11 cellular contexts compared by ENCODE assay signal in the genomic region with DNA sequence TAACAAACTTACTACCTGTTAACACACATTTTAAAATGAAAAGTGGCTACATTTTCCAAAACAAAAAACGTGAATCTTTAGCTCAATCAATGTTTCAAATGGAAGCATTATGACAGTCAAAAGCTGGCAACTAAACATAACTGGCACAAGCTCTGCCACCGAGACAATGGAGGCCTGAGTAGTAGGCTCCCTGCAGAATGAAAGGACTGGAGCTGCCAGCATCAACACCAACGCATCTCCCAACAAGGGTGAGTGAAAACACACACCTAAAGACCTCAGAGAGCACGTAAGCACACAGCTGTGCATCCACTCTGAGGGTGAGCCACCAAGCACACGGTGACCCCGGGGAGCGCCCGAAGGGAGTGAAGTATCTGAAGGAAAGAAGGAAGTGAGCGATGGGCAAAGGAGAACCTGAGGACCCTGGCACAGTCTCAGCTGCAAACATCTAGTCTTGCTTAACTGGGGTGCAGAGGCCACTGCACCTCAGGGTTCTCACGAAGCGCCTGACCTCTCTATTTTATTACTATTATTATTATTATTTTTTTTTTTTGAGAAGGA. TPM values are rescaled to one million over a fixed set of nuclear protein-coding genes. Genes with fewer than 3 reads are reported as not detected.
A peak's percentile ranks its signal among the peaks of the same experiment; 100 is the strongest.
DNase-seq lines count a peak whose midpoint lies in the region; ATAC-seq, FAIRE-seq and TF ChIP-seq lines count a peak whose summit lies in the region.
"Had no signal": no experiment of that assay in that cellular context is flagged by ENCODE, and none has a peak within 500 bp of the region (broad histone marks: within the 10 kb centered on the region; RNA-seq: fewer than 3 reads in every experiment).

No MANE protein-coding gene starts in this region.

- H4K20me1 ChIP-seq in astrocyte (ENCODE audit: insufficient read depth, low read length) = peaks cover 33% of the 10 kb centered on the region

- no peak for TF ChIP-seq CTCF in CD14-positive monocyte (IDR thresholded peaks at IDR 0.05)
- TF ChIP-seq CTCF in HFFc6 (IDR thresholded peaks at IDR 0.05) = no peak
- no peak for TF ChIP-seq CTCF in astrocyte (IDR thresholded peaks at IDR 0.05; ENCODE audit: insufficient read depth, low read depth, low read length)
- TF ChIP-seq CTCF in neural crest cell (conservative IDR thresholded peaks at IDR 0.05) = no peak

- H3K36me3 Mint-ChIP-seq in CD14-positive monocyte (peaks cover 18 to 38% of the 10 kb centered on the region in 2 donors), HFFc6 (ENCODE audit: low read depth) (peaks cover 13% of the 10 kb centered on the region), astrocyte (ENCODE audit: low read depth, unreplicated experiment) (peaks cover 6% of the 10 kb centered on the region), neural crest cell (ENCODE audit: low read depth) (no peaks in the 10 kb centered on the region)

- no peak overlapping the region for H3K4me2 ChIP-seq in astrocyte (ENCODE audit: low read length)

- peaks cover 4% of the 10 kb centered on the region for H3K36me3 ChIP-seq in astrocyte (ENCODE audit: insufficient read depth, low read length)

- intact Hi-C loops in CD14-positive monocyte (cut with micrococcal nuclease) = loop anchor here (2.0 to 10.0 kb wide), 9 partner anchors 64 to 634 kb away; a partner anchor contains a TSS

- H3K9me3 Mint-ChIP-seq in CD14-positive monocyte (no peaks in the 10 kb centered on the region), HFFc6 (no peaks in the 10 kb centered on the region), astrocyte (ENCODE audit: unreplicated experiment) (no peaks in the 10 kb centered on the region), neural crest cell (no peaks in the 10 kb centered on the region)

- H3K4me1 Mint-ChIP-seq in CD14-positive monocyte (peaks cover 26% of the 10 kb centered on the region), HFFc6 (ENCODE audit: low read depth) (peaks cover 32% of the 10 kb centered on the region), astrocyte (ENCODE audit: low read depth, unreplicated experiment) (peaks cover 7% of the 10 kb centered on the region), neural crest cell (peaks cover 21% of the 10 kb centered on the region)

- no peak overlapping the region for H2AFZ ChIP-seq in astrocyte (ENCODE audit: low read depth, low read length)

- peaks cover 0 to 4% (median 3%) of the 10 kb centered on the region in 3 donors for H3K27me3 Mint-ChIP-seq in CD14-positive monocyte (ENCODE audit: low read depth in 3 of 3)
- H3K27me3 Mint-ChIP-seq in HFFc6 (ENCODE audit: insufficient read depth) = no peaks in the 10 kb centered on the region; the same call in 1 of the 2 replicates
- no peaks in the 10 kb centered on the region for H3K27me3 Mint-ChIP-seq in astrocyte (ENCODE audit: low read depth, unreplicated experiment)
- peaks cover 2% of the 10 kb centered on the region for H3K27me3 Mint-ChIP-seq in neural crest cell (ENCODE audit: low read depth)

- H3K27ac Mint-ChIP-seq in CD14-positive monocyte (peak overlapping the region in 5 of 7 donors; percentile 54 to 98 (median 93)), HFFc6 (no peak overlapping the region), astrocyte (ENCODE audit: unreplicated experiment) (no peak overlapping the region), neural crest cell (ENCODE audit: unreplicated experiment) (no peak overlapping the region)

- no peaks in the 10 kb centered on the region for H3K9me3 ChIP-seq in astrocyte (ENCODE audit: insufficient read depth, low read depth, low read length)
- H3K9me3 ChIP-seq: upper lobe of left lung had no signal

- H3K4me1 ChIP-seq in astrocyte (ENCODE audit: insufficient read depth, low read length) = peaks cover 19% of the 10 kb centered on the region

- H3K79me2 ChIP-seq in astrocyte (ENCODE audit: insufficient read depth, low read length) = peaks cover 32% of the 10 kb centered on the region

- FAIRE-seq in astrocyte (lab: Jason Lieb, UNC) = no peak

- H3K4me3 ChIP-seq in astrocyte (ENCODE audit: insufficient read depth, low read depth, low read length) = no peak overlapping the region

- H3K9ac ChIP-seq in astrocyte (ENCODE audit: low read length) = no peak overlapping the region

- no peak for ATAC-seq in GM21737 (IDR thresholded peaks at IDR 0.05; ENCODE audit: unreplicated experiment)

- H3K27ac ChIP-seq in astrocyte (ENCODE audit: low read depth, low read length) = no peak overlapping the region
- H3K27ac ChIP-seq: foreskin keratinocyte had no signal

- DNase-seq in CD14-positive monocyte (ENCODE audit: low spot score) (no peak), HFFc6 (no peak), astrocyte (ENCODE audit: low read depth) (no peak), neural crest cell (ENCODE audit: low read depth, low spot score) (no peak), KG1 (lab: John Stamatoyannopoulos, UW) (no peak), dedifferentiated amniotic fluid mesenchymal stem cell (ENCODE audit: extremely low spot score) (no peak), NCI-H526 treated with DMSO at 0.1 percent for 48 hours (lab: John Stamatoyannopoulos, UW) (no peak)
- DNase-seq: DMS79 had no signal

- H3K4me3 Mint-ChIP-seq in CD14-positive monocyte (peak overlapping the region in 1 of 2 donors; percentile 57), HFFc6 (peak overlapping the region; percentile 45; the same call in 1 of the 2 replicates), astrocyte (ENCODE audit: unreplicated experiment) (peak overlapping the region; percentile 84), neural crest cell (peak overlapping the region; percentile 68)

- no peaks in the 10 kb centered on the region for H3K27me3 ChIP-seq in astrocyte (ENCODE audit: insufficient read depth, low read length)
- H3K27me3 ChIP-seq: foreskin keratinocyte, upper lobe of left lung had no signal

RNA-seq across cellular contexts. Expression of a gene that starts 1.6 kb away (rescaled TPM):
- polyA plus RNA-seq in CD14-positive monocyte = 10 to 100 TPM; 72.5 to 81.5 TPM
- total RNA-seq in HFFc6 (2021; fragmentation: NEBNext Ultra II Directional; extraction: Animal tissue kit (Norgen Biotek cat#: 25700)) = 100 to 1,000 TPM; 126 to 133 (median 129) TPM
- total RNA-seq in astrocyte (123 and 125 TPM in 2 replicates), neural crest cell (90.4 and 98.8 TPM in 2 replicates)

Comparison
In these comparisons a context has a peak if more than half of its experiments do, and no peak if none do; other contexts are left out.
1. H3K27ac Mint-ChIP-seq: peak in CD14-positive monocyte (5 of 7); none in HFFc6 (single experiment), astrocyte (single experiment) and neural crest cell (single experiment).